In the genomic region with DNA sequence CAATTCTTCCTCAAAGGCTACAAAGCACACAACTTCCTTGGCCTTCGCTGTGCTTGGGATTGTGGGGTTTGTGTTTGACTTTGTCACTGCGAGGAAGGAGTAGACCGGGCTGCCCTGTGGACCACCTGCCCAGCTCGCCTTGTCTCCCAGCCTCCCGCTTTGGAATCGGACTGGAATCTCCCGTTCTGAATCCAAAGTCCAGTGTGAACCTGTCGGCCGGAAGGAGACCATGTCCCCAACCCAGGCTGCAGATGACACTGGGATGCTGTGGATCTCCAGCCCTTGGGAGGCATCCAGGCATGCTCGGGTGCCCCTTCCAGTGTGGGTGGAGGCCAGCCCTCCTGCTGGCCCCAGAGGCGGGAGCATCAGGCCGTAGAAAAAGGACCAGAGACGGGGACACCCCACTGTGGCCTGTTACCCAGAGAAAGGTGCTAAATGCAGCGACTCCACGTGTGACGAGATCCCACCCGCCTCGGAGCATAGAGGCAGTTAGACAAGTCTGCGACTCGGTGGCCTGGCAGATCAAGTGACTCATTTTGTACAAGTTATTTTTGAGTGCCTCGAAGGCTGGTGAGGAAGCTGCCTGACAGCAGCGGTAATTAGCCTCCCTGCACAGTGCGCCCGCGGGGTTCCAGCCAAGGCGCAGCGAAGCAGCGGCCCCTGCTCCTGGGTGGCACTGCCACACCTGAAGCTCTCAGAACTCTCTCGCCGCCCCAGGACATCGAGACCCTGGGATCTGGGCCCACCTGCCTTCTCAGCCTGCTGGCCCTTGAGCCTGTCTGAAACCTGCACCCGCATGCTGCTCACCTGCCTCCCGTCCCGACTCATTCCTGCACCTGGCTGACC, we compare ENCODE assay signal across 1 cellular context.
A peak's percentile ranks its signal among the peaks of the same experiment; 100 is the strongest.
TF ChIP-seq lines count a peak whose summit lies in the region.

No MANE protein-coding gene starts in this region.

TF ChIP-seq in HepG2, 621 proteins besides CTCF, POLR2A, EP300 and RAD21 (continued from another document and continues in another):
- TF ChIP-seq NONO (IDR thresholded peaks at IDR 0.05) = no peak
- no peak for TF ChIP-seq NONO (CRISPR knock-in tag; conservative IDR thresholded peaks at IDR 0.05)
- TF ChIP-seq ZNF24 (IDR thresholded peaks at IDR 0.05) = no peak
- TF ChIP-seq ZNF407 (CRISPR knock-in tag; IDR thresholded peaks at IDR 0.05; ENCODE audit: not compliant biosample characterization) = no peak
- no peak for TF ChIP-seq ZNF704 (CRISPR knock-in tag; IDR thresholded peaks at IDR 0.05; ENCODE audit: borderline replicate concordance)
- TF ChIP-seq HDAC1 (CRISPR knock-in tag; IDR thresholded peaks at IDR 0.05) = peak; percentile 66; the same call in 1 of the 2 replicates
- no peak for TF ChIP-seq PBX2 (CRISPR knock-in tag; IDR thresholded peaks at IDR 0.05)
- peak; percentile 40; the same call in 1 of the 2 replicates for TF ChIP-seq ELF3 (CRISPR knock-in tag; IDR thresholded peaks at IDR 0.05)
- no peak for TF ChIP-seq SNAI1 (CRISPR knock-in tag; IDR thresholded peaks at IDR 0.05; ENCODE audit: borderline replicate concordance)
- TF ChIP-seq TARDBP (CRISPR knock-in tag; IDR thresholded peaks at IDR 0.05) = no peak
- no peak for TF ChIP-seq RERE (CRISPR knock-in tag; IDR thresholded peaks at IDR 0.05; ENCODE audit: low read depth)
- no peak for TF ChIP-seq SOX6 (IDR thresholded peaks at IDR 0.05)
- TF ChIP-seq SOX6 (CRISPR knock-in tag; IDR thresholded peaks at IDR 0.05) = peak; percentile 48; the same call in 1 of the 2 replicates
- TF ChIP-seq, protein P1, sequence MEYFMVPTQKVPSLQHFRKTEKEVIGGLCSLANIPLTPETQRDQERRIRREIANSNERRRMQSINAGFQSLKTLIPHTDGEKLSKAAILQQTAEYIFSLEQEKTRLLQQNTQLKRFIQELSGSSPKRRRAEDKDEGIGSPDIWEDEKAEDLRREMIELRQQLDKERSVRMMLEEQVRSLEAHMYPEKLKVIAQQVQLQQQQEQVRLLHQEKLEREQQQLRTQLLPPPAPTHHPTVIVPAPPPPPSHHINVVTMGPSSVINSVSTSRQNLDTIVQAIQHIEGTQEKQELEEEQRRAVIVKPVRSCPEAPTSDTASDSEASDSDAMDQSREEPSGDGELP (IDR thresholded peaks at IDR 0.05; ENCODE audit: borderline replicate concordance, low read depth) = peak; percentile 46; the same call in 1 of the 2 replicates
- TF ChIP-seq MTF1 (CRISPR knock-in tag; IDR thresholded peaks at IDR 0.05) = no peak
- TF ChIP-seq, protein P2, sequence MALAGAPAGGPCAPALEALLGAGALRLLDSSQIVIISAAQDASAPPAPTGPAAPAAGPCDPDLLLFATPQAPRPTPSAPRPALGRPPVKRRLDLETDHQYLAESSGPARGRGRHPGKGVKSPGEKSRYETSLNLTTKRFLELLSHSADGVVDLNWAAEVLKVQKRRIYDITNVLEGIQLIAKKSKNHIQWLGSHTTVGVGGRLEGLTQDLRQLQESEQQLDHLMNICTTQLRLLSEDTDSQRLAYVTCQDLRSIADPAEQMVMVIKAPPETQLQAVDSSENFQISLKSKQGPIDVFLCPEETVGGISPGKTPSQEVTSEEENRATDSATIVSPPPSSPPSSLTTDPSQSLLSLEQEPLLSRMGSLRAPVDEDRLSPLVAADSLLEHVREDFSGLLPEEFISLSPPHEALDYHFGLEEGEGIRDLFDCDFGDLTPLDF (CRISPR knock-in tag; IDR thresholded peaks at IDR 0.05) = no peak
- TF ChIP-seq, protein P3, sequence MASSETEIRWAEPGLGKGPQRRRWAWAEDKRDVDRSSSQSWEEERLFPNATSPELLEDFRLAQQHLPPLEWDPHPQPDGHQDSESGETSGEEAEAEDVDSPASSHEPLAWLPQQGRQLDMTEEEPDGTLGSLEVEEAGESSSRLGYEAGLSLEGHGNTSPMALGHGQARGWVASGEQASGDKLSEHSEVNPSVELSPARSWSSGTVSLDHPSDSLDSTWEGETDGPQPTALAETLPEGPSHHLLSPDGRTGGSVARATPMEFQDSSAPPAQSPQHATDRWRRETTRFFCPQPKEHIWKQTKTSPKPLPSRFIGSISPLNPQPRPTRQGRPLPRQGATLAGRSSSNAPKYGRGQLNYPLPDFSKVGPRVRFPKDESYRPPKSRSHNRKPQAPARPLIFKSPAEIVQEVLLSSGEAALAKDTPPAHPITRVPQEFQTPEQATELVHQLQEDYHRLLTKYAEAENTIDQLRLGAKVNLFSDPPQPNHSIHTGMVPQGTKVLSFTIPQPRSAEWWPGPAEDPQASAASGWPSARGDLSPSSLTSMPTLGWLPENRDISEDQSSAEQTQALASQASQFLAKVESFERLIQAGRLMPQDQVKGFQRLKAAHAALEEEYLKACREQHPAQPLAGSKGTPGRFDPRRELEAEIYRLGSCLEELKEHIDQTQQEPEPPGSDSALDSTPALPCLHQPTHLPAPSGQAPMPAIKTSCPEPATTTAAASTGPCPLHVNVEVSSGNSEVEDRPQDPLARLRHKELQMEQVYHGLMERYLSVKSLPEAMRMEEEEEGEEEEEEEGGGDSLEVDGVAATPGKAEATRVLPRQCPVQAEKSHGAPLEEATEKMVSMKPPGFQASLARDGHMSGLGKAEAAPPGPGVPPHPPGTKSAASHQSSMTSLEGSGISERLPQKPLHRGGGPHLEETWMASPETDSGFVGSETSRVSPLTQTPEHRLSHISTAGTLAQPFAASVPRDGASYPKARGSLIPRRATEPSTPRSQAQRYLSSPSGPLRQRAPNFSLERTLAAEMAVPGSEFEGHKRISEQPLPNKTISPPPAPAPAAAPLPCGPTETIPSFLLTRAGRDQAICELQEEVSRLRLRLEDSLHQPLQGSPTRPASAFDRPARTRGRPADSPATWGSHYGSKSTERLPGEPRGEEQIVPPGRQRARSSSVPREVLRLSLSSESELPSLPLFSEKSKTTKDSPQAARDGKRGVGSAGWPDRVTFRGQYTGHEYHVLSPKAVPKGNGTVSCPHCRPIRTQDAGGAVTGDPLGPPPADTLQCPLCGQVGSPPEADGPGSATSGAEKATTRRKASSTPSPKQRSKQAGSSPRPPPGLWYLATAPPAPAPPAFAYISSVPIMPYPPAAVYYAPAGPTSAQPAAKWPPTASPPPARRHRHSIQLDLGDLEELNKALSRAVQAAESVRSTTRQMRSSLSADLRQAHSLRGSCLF (CRISPR knock-in tag; IDR thresholded peaks at IDR 0.05; ENCODE audit: borderline replicate concordance) = no peak
- peak; percentile 63 for TF ChIP-seq ZNF629 (CRISPR knock-in tag; conservative IDR thresholded peaks at IDR 0.05)
- 0 out of 2 replicates have a peak, but pooled peaks have one; percentile 46 for TF ChIP-seq ZZZ3 (CRISPR knock-in tag; IDR thresholded peaks at IDR 0.05; ENCODE audit: borderline replicate concordance)
- peak; percentile 44; the same call in 1 of the 2 replicates for TF ChIP-seq KAT8 (CRISPR knock-in tag; IDR thresholded peaks at IDR 0.05)
- no peak for TF ChIP-seq KMT2A (CRISPR knock-in tag; IDR thresholded peaks at IDR 0.05)
